ENCODE assay signal across 11 cellular contexts in genomic region chr17:81990836-81991683, GRCh38. TPM values are rescaled to one million over a fixed set of nuclear protein-coding genes. Genes with fewer than 3 reads are reported as not detected.
DNase-seq lines count a peak whose midpoint lies in the region; ATAC-seq and TF ChIP-seq lines count a peak whose summit lies in the region.
"Had no signal": no experiment of that assay in that cellular context is flagged by ENCODE, and none has a peak within 500 bp of the region (broad histone marks: within the 10 kb centered on the region; RNA-seq: fewer than 3 reads in every experiment).

No MANE protein-coding gene starts in this region.

- in situ Hi-C loops in Panc1 (cut with HindIII; ENCODE audit: low pct_unique_long_range_greater_than_20kb, low sequenced_read_pairs), result no loop called here

- no peaks in the 10 kb centered on the region for H3K9me3 ChIP-seq in Panc1 (ENCODE audit: control insufficient read depth, insufficient read depth, low read depth, low read length)
- H3K9me3 ChIP-seq in ectodermal cell (ENCODE audit: control insufficient read depth, low read length), result no peaks in the 10 kb centered on the region
- H3K9me3 ChIP-seq in mesodermal cell (ENCODE audit: control insufficient read depth, low read length), result no peaks in the 10 kb centered on the region
- H3K9me3 ChIP-seq: neutrophil, thyroid gland had no signal

- POLR2A ChIA-PET in Panc1 (lab: Charles Lee), result interaction anchor here (0.6 kb wide), 1 partner anchor 13 kb away, joined by 3 read pairs; no protein-coding TSS in a partner anchor

- peaks cover 5% of the 10 kb centered on the region for H3K36me3 Mint-ChIP-seq in activated T-helper 1 cell treated with anti-CD3 and anti-CD28 coated beads, Interleukin-12 subunit alpha, Interleukin-12 subunit beta, Interleukin-2, Interleukin-4 antibody, amounts not matched to agents 30 ng/mL and 10 ng/mL and 1 ng/mL, durations not matched to agents 14 hours and 24 hours and 36 hours (ENCODE audit: low read depth)

- no peak overlapping the region for H3K27ac Mint-ChIP-seq in activated T-helper 1 cell treated with anti-CD3 and anti-CD28 coated beads, Interleukin-12 subunit alpha, Interleukin-12 subunit beta, Interleukin-2, Interleukin-4 antibody, amounts not matched to agents 30 ng/mL and 10 ng/mL and 1 ng/mL, durations not matched to agents 14 hours and 24 hours and 36 hours
- H3K27ac Mint-ChIP-seq: CD8-positive, alpha-beta memory T cell had no signal

- WGBS in ectodermal cell, 2 experiments, result 90 to 91% methylated on average over 25 of the region's 25 CpGs
- 93 to 94% methylated on average over 24 to 25 of the region's 25 CpGs for WGBS in mesodermal cell (ENCODE audit: insufficient coverage in 2 of 2), 2 experiments

- H3K27ac ChIP-seq in Panc1 (ENCODE audit: low read length) (peak overlapping the region; percentile 40), ectodermal cell (ENCODE audit: insufficient read depth, low read depth, low read length, poor library complexity, severe bottlenecking) (peak overlapping the region; percentile 93), mesodermal cell (ENCODE audit: low read depth, low read length, severe bottlenecking) (peak overlapping the region; percentile 82), substantia nigra (ENCODE audit: low read depth, low read length, poor library complexity, severe bottlenecking) (peak overlapping the region; percentile 17)
- H3K27ac ChIP-seq: neutrophil had no signal

- H3K4me3 ChIP-seq in Panc1 (ENCODE audit: low read depth in 2 of 2, low read length in 2 of 2) (no peak overlapping the region), ectodermal cell (ENCODE audit: insufficient read depth, low read depth, low read length) (no peak overlapping the region), mesodermal cell (ENCODE audit: extremely low read depth, insufficient read depth, low read length, poor library complexity, severe bottlenecking) (no peak overlapping the region)
- H3K4me3 ChIP-seq: thyroid gland had no signal

- H3K36me3 ChIP-seq in Panc1 (ENCODE audit: control insufficient read depth, insufficient read depth, low read length), result no peaks in the 10 kb centered on the region
- peaks cover 4% of the 10 kb centered on the region for H3K36me3 ChIP-seq in ectodermal cell (ENCODE audit: control insufficient read depth, insufficient read depth, low read length)
- peaks cover 30% of the 10 kb centered on the region for H3K36me3 ChIP-seq in mesodermal cell (ENCODE audit: control insufficient read depth, insufficient read depth, low read length)

- no peaks in the 10 kb centered on the region for H3K27me3 Mint-ChIP-seq in activated T-helper 1 cell treated with anti-CD3 and anti-CD28 coated beads, Interleukin-12 subunit alpha, Interleukin-12 subunit beta, Interleukin-2, Interleukin-4 antibody, amounts not matched to agents 30 ng/mL and 10 ng/mL and 1 ng/mL, durations not matched to agents 14 hours and 24 hours and 36 hours (ENCODE audit: insufficient read depth)
- H3K27me3 Mint-ChIP-seq: CD8-positive, alpha-beta memory T cell had no signal

- BruUV-seq in Panc1 (replicated peaks; lab: Mats Ljungman, UMichigan), result no TSS peak

- peaks cover 20% of the 10 kb centered on the region for H3K4me1 ChIP-seq in Panc1 (ENCODE audit: control insufficient read depth, insufficient read depth, low read length)
- peaks cover 50% of the 10 kb centered on the region for H3K4me1 ChIP-seq in ectodermal cell (ENCODE audit: control insufficient read depth, insufficient read depth, low read length)
- peaks cover 17% of the 10 kb centered on the region for H3K4me1 ChIP-seq in mesodermal cell (ENCODE audit: control insufficient read depth, insufficient read depth, low read length, poor library complexity, severe bottlenecking)

- no peak for TF ChIP-seq CTCF in Panc1 (IDR thresholded peaks at IDR 0.05)

- intact Hi-C loops in Panc1 (cut with micrococcal nuclease; ENCODE audit: unreplicated experiment), result no loop called here
- intact Hi-C loops in activated T-helper 1 cell treated with anti-CD3 and anti-CD28 coated beads, Interleukin-12 subunit alpha, Interleukin-12 subunit beta, Interleukin-2, Interleukin-4 antibody, amounts not matched to agents 30 ng/mL and 10 ng/mL and 1 ng/mL, durations not matched to agents 14 hours and 24 hours and 36 hours (cut with micrococcal nuclease), result no loop called here

- H3K9me3 Mint-ChIP-seq in activated T-helper 1 cell treated with anti-CD3 and anti-CD28 coated beads, Interleukin-12 subunit alpha, Interleukin-12 subunit beta, Interleukin-2, Interleukin-4 antibody, amounts not matched to agents 30 ng/mL and 10 ng/mL and 1 ng/mL, durations not matched to agents 14 hours and 24 hours and 36 hours, result no peaks in the 10 kb centered on the region
- H3K9me3 Mint-ChIP-seq: CD8-positive, alpha-beta memory T cell had no signal

- H3K27me3 ChIP-seq in Panc1 (ENCODE audit: control insufficient read depth, insufficient read depth, low read length), result no peaks in the 10 kb centered on the region
- H3K27me3 ChIP-seq in ectodermal cell (ENCODE audit: control insufficient read depth, insufficient read depth, low read length, poor library complexity, severe bottlenecking), result no peaks in the 10 kb centered on the region
- H3K27me3 ChIP-seq: neutrophil, thyroid gland had no signal

- DNase-seq in Panc1 (ENCODE audit: low read depth, low spot score), result no peak
- peak in 1 of 49 donors; percentile 54 for DNase-seq in substantia nigra (lab: John Stamatoyannopoulos, UW)
- DNase-seq in RKO (ENCODE audit: low spot score), result no peak
- DNase-seq in activated T-helper 1 cell treated with anti-CD3 and anti-CD28 coated beads, Interleukin-12 subunit alpha, Interleukin-12 subunit beta, Interleukin-2, Interleukin-4 antibody, amounts not matched to agents 30 ng/mL and 10 ng/mL and 1 ng/mL, durations not matched to agents 14 hours and 24 hours and 36 hours (ENCODE audit: low spot score), result no peak
- DNase-seq in stimulated activated CD8-positive, alpha-beta memory T cell treated with anti-CD3 and anti-CD28 coated beads, Interleukin-4, amount 100 ng/mL, for 48 hours, result no peak
- DNase-seq in NCI-H2081 (lab: John Stamatoyannopoulos, UW), result no peak
- DNase-seq: CD8-positive, alpha-beta memory T cell had no signal

- H3K4me1 Mint-ChIP-seq in activated T-helper 1 cell treated with anti-CD3 and anti-CD28 coated beads, Interleukin-12 subunit alpha, Interleukin-12 subunit beta, Interleukin-2, Interleukin-4 antibody, amounts not matched to agents 30 ng/mL and 10 ng/mL and 1 ng/mL, durations not matched to agents 14 hours and 24 hours and 36 hours (ENCODE audit: low read depth), result no peaks in the 10 kb centered on the region

- H3K4me3 Mint-ChIP-seq in activated T-helper 1 cell treated with anti-CD3 and anti-CD28 coated beads, Interleukin-12 subunit alpha, Interleukin-12 subunit beta, Interleukin-2, Interleukin-4 antibody, amounts not matched to agents 30 ng/mL and 10 ng/mL and 1 ng/mL, durations not matched to agents 14 hours and 24 hours and 36 hours, result no peak overlapping the region
- H3K4me3 Mint-ChIP-seq: CD8-positive, alpha-beta memory T cell had no signal

- CTCF ChIA-PET in Panc1 (lab: Charles Lee), result interaction anchor here (0.6 kb wide), 1 partner anchor 32 kb away, joined by 3 read pairs; the partner anchor contains the start of genes CENPX and LRRC45

- ATAC-seq in Panc1, result peak; percentile 30

RNA-seq across cellular contexts. Expression of gene ASPSCR1, which starts 13.6 kb away (rescaled TPM):
- 64.7 TPM for total RNA-seq in Panc1 (2021; ENCODE audit: unreplicated experiment)
- polyA plus RNA-seq in Panc1 (2012; ENCODE audit: insufficient read length), result 67.1 TPM
- 48.6 TPM for polyA plus RNA-seq in ectodermal cell (2013, experiment 1 of 4)
- 47.6 TPM for polyA plus RNA-seq in ectodermal cell (2013, experiment 2 of 4)
- polyA plus RNA-seq in ectodermal cell (2013, experiment 3 of 4), result 31.3 TPM
- 32.9 TPM for polyA plus RNA-seq in ectodermal cell (2013, experiment 4 of 4)
- 22.6 TPM for polyA plus RNA-seq in mesodermal cell (2013, experiment 1 of 2)
- 22.4 TPM for polyA plus RNA-seq in mesodermal cell (2013, experiment 2 of 2)
- 32.2 and 33.8 TPM in 2 replicates for total RNA-seq in activated T-helper 1 cell treated with anti-CD3 and anti-CD28 coated beads, Interleukin-12 subunit alpha, Interleukin-12 subunit beta, Interleukin-2, Interleukin-4 antibody, amounts not matched to agents 30 ng/mL and 10 ng/mL and 1 ng/mL, durations not matched to agents 14 hours and 24 hours and 36 hours

RNA-seq across cellular contexts. Expression of gene NOTUM, which starts 30.1 kb away (rescaled TPM):
- 2.0 TPM for total RNA-seq in Panc1 (2021; ENCODE audit: unreplicated experiment)
- polyA plus RNA-seq in Panc1 (2012; ENCODE audit: insufficient read length), result 4.3 TPM
- polyA plus RNA-seq in ectodermal cell (2013, experiment 1 of 4), result 2.3 TPM
- polyA plus RNA-seq in ectodermal cell (2013, experiment 2 of 4), result 3.4 TPM
- polyA plus RNA-seq in ectodermal cell (2013, experiment 3 of 4), result 4.5 TPM
- 5.3 TPM for polyA plus RNA-seq in ectodermal cell (2013, experiment 4 of 4)
- 9.0 TPM for polyA plus RNA-seq in mesodermal cell (2013, experiment 1 of 2)
- 5.6 TPM for polyA plus RNA-seq in mesodermal cell (2013, experiment 2 of 2)
- total RNA-seq in activated T-helper 1 cell treated with anti-CD3 and anti-CD28 coated beads, Interleukin-12 subunit alpha, Interleukin-12 subunit beta, Interleukin-2, Interleukin-4 antibody, amounts not matched to agents 30 ng/mL and 10 ng/mL and 1 ng/mL, durations not matched to agents 14 hours and 24 hours and 36 hours, result 1.5 and 2.4 TPM in 2 replicates
- polyA plus RNA-seq: CD8-positive, alpha-beta memory T cell had no signal

RNA-seq across cellular contexts. Expression of gene CENPX, which starts 31.6 kb away (rescaled TPM):
- 187 TPM for total RNA-seq in Panc1 (2021; ENCODE audit: unreplicated experiment)
- 198 TPM for polyA plus RNA-seq in Panc1 (2012; ENCODE audit: insufficient read length)
- polyA plus RNA-seq in ectodermal cell (2013, experiment 1 of 4), result 81.5 TPM
- polyA plus RNA-seq in ectodermal cell (2013, experiment 2 of 4), result 79.1 TPM
- 67.4 TPM for polyA plus RNA-seq in ectodermal cell (2013, experiment 3 of 4)
- 68.3 TPM for polyA plus RNA-seq in ectodermal cell (2013, experiment 4 of 4)
- 51.9 TPM for polyA plus RNA-seq in mesodermal cell (2013, experiment 1 of 2)
- polyA plus RNA-seq in mesodermal cell (2013, experiment 2 of 2), result 43.9 TPM
- total RNA-seq in activated T-helper 1 cell treated with anti-CD3 and anti-CD28 coated beads, Interleukin-12 subunit alpha, Interleukin-12 subunit beta, Interleukin-2, Interleukin-4 antibody, amounts not matched to agents 30 ng/mL and 10 ng/mL and 1 ng/mL, durations not matched to agents 14 hours and 24 hours and 36 hours, result 109 and 120 TPM in 2 replicates

RNA-seq across cellular contexts. Expression of gene LRRC45, which starts 32.0 kb away (rescaled TPM):
- 29.9 TPM for total RNA-seq in Panc1 (2021; ENCODE audit: unreplicated experiment)
- polyA plus RNA-seq in Panc1 (2012; ENCODE audit: insufficient read length), result 27.6 TPM
- polyA plus RNA-seq in ectodermal cell (2013, experiment 1 of 4), result 30.0 TPM
- polyA plus RNA-seq in ectodermal cell (2013, experiment 2 of 4), result 27.4 TPM
- 24.5 TPM for polyA plus RNA-seq in ectodermal cell (2013, experiment 3 of 4)
- 21.4 TPM for polyA plus RNA-seq in ectodermal cell (2013, experiment 4 of 4)
- polyA plus RNA-seq in mesodermal cell (2013, experiment 1 of 2), result 10.0 TPM
- polyA plus RNA-seq in mesodermal cell (2013, experiment 2 of 2), result 8.2 TPM
- 37.6 and 37.8 TPM in 2 replicates for total RNA-seq in activated T-helper 1 cell treated with anti-CD3 and anti-CD28 coated beads, Interleukin-12 subunit alpha, Interleukin-12 subunit beta, Interleukin-2, Interleukin-4 antibody, amounts not matched to agents 30 ng/mL and 10 ng/mL and 1 ng/mL, durations not matched to agents 14 hours and 24 hours and 36 hours

RNA-seq across cellular contexts. Expression of gene RAC3, which starts 40.4 kb away (rescaled TPM):
- total RNA-seq in Panc1 (2021; ENCODE audit: unreplicated experiment), result 39.4 TPM
- 84.7 TPM for polyA plus RNA-seq in Panc1 (2012; ENCODE audit: insufficient read length)
- polyA plus RNA-seq in ectodermal cell (2013, experiment 1 of 4), result 82.3 TPM
- 64.4 TPM for polyA plus RNA-seq in ectodermal cell (2013, experiment 2 of 4)
- 63.3 TPM for polyA plus RNA-seq in ectodermal cell (2013, experiment 3 of 4)
- 56.0 TPM for polyA plus RNA-seq in ectodermal cell (2013, experiment 4 of 4)
- 57.4 TPM for polyA plus RNA-seq in mesodermal cell (2013, experiment 1 of 2)
- polyA plus RNA-seq in mesodermal cell (2013, experiment 2 of 2), result 44.7 TPM
- 7.6 and 9.4 TPM in 2 replicates for total RNA-seq in activated T-helper 1 cell treated with anti-CD3 and anti-CD28 coated beads, Interleukin-12 subunit alpha, Interleukin-12 subunit beta, Interleukin-2, Interleukin-4 antibody, amounts not matched to agents 30 ng/mL and 10 ng/mL and 1 ng/mL, durations not matched to agents 14 hours and 24 hours and 36 hours
- polyA plus RNA-seq: CD8-positive, alpha-beta memory T cell had no signal

Comparison
In these comparisons a context has a peak if more than half of its experiments do, and no peak if none do; other contexts are left out.
1. H3K27ac ChIP-seq: peak in every context shown above with its lines; median percentile 93 in ectodermal cell; 82 in mesodermal cell; 40 in Panc1; 17 in substantia nigra.